In genomic region chr19:18831524-18832330, GRCh38 we compare ENCODE assay signal across 8 cellular contexts. TPM values are rescaled to one million over a fixed set of nuclear protein-coding genes. Genes with fewer than 3 reads are reported as not detected.
DNase-seq lines count a peak whose midpoint lies in the region; ATAC-seq and TF ChIP-seq lines count a peak whose summit lies in the region.

Gene UPF1, plus strand, starts transcription at chr19:18831959. Its CDS starts 251 bp downstream, at chr19:18832210.

- peak; percentile 78 for ATAC-seq in SK-N-SH treated with all-trans-retinoic acid at 6 μM for 48 hours
- ATAC-seq in thoracic aorta (ENCODE audit: insufficient number of reproducible peaks, low FRiP score, low read depth): peak; percentile 82

- H3K36me3 ChIP-seq in thoracic aorta: no peaks in the 10 kb centered on the region

- H3K4me3 Mint-ChIP-seq in HFFc6 (peak within 1 kb of the TSS; percentile 98), glutamatergic neuron (ENCODE audit: unreplicated experiment) (peak within 1 kb of the TSS; percentile 98), osteocyte (ENCODE audit: unreplicated experiment) (peak within 1 kb of the TSS; percentile 93)
- peak within 1 kb of the TSS; percentile 88 for H3K4me3 Mint-ChIP-seq in activated naive CD4-positive, alpha-beta T cell treated with anti-CD3 and anti-CD28 coated beads, Interleukin-2, amount 50 U/mL, for 24 hours

- H3K27ac Mint-ChIP-seq in HFFc6 (peak within 1 kb of the TSS; percentile 83), glutamatergic neuron (ENCODE audit: unreplicated experiment) (peak within 1 kb of the TSS; percentile 87), osteocyte (ENCODE audit: unreplicated experiment) (peak within 1 kb of the TSS; percentile 89)
- peak within 1 kb of the TSS; percentile 96 for H3K27ac Mint-ChIP-seq in activated naive CD4-positive, alpha-beta T cell treated with anti-CD3 and anti-CD28 coated beads, Interleukin-2, amount 50 U/mL, for 24 hours

- peaks cover 3% of the 10 kb centered on the region; the same call in 1 of the 2 replicates for H3K27me3 Mint-ChIP-seq in HFFc6 (ENCODE audit: insufficient read depth)
- no peaks in the 10 kb centered on the region for H3K27me3 Mint-ChIP-seq in activated naive CD4-positive, alpha-beta T cell treated with anti-CD3 and anti-CD28 coated beads, Interleukin-2, amount 50 U/mL, for 24 hours
- H3K27me3 Mint-ChIP-seq in glutamatergic neuron (ENCODE audit: unreplicated experiment): peaks cover 7% of the 10 kb centered on the region
- H3K27me3 Mint-ChIP-seq in osteocyte (ENCODE audit: unreplicated experiment): peaks cover 5% of the 10 kb centered on the region

- H3K4me1 Mint-ChIP-seq in HFFc6 (ENCODE audit: low read depth) (peaks cover 35% of the 10 kb centered on the region), glutamatergic neuron (ENCODE audit: low read depth, unreplicated experiment) (peaks cover 21% of the 10 kb centered on the region), osteocyte (ENCODE audit: unreplicated experiment) (peaks cover 34% of the 10 kb centered on the region)
- peaks cover 36% of the 10 kb centered on the region for H3K4me1 Mint-ChIP-seq in activated naive CD4-positive, alpha-beta T cell treated with anti-CD3 and anti-CD28 coated beads, Interleukin-2, amount 50 U/mL, for 24 hours

- H3K9me3 Mint-ChIP-seq in HFFc6: peaks cover 10% of the 10 kb centered on the region
- H3K9me3 Mint-ChIP-seq in activated naive CD4-positive, alpha-beta T cell treated with anti-CD3 and anti-CD28 coated beads, Interleukin-2, amount 50 U/mL, for 24 hours: no peaks in the 10 kb centered on the region
- no peaks in the 10 kb centered on the region for H3K9me3 Mint-ChIP-seq in glutamatergic neuron (ENCODE audit: unreplicated experiment)
- H3K9me3 Mint-ChIP-seq in osteocyte (ENCODE audit: unreplicated experiment): no peaks in the 10 kb centered on the region

- peaks cover 6% of the 10 kb centered on the region for H3K9me3 ChIP-seq in thoracic aorta

- H3K4me3 ChIP-seq in thoracic aorta: peak within 1 kb of the TSS; percentile 92

- TF ChIP-seq CTCF in HFFc6 (IDR thresholded peaks at IDR 0.05) (no peak), glutamatergic neuron (IDR thresholded peaks at IDR 0.05; ENCODE audit: partially characterized antibody, unreplicated experiment) (no peak), osteocyte (IDR thresholded peaks at IDR 0.05) (peak; percentile 19), thoracic aorta (IDR thresholded peaks at IDR 0.05) (no peak)

- H3K4me1 ChIP-seq in thoracic aorta (ENCODE audit: control insufficient read depth in 1 of 2, low read depth in 2 of 2): peaks cover 16 to 35% of the 10 kb centered on the region in 2 donors

- H3K36me3 Mint-ChIP-seq in HFFc6 (ENCODE audit: low read depth): peaks cover 35% of the 10 kb centered on the region
- H3K36me3 Mint-ChIP-seq in activated naive CD4-positive, alpha-beta T cell treated with anti-CD3 and anti-CD28 coated beads, Interleukin-2, amount 50 U/mL, for 24 hours: peaks cover 13% of the 10 kb centered on the region
- peaks cover 5% of the 10 kb centered on the region for H3K36me3 Mint-ChIP-seq in glutamatergic neuron (ENCODE audit: unreplicated experiment)
- H3K36me3 Mint-ChIP-seq in osteocyte (ENCODE audit: unreplicated experiment): peaks cover 4% of the 10 kb centered on the region

- no peaks in the 10 kb centered on the region for H3K27me3 ChIP-seq in thoracic aorta (replicated peaks; ENCODE audit: insufficient read depth)

- peak; percentile 72 for DNase-seq in GM04504 (ENCODE audit: low read depth)
- peak; percentile 81 for DNase-seq in HFFc6
- DNase-seq in NCI-H1048 (lab: John Stamatoyannopoulos, UW): peak; percentile 89
- DNase-seq in glutamatergic neuron: peak; percentile 98
- peak; percentile 98 for DNase-seq in osteocyte (ENCODE audit: extremely low spot score, unreplicated experiment)
- peak; percentile 47 for DNase-seq in thoracic aorta (ENCODE audit: low spot score)

- peak within 1 kb of the TSS; percentile 65 to 74 for H3K27ac ChIP-seq in thoracic aorta

TF ChIP-seq in SK-N-SH treated with all-trans-retinoic acid at 6 μM for 48 hours, 23 proteins besides CTCF, POLR2A, EP300 and RAD21 (continues in another document):
- TF ChIP-seq TCF4 (CRISPR knock-in tag; IDR thresholded peaks at IDR 0.05; ENCODE audit: borderline replicate concordance) (no peak), TSHZ2 (CRISPR knock-in tag; IDR thresholded peaks at IDR 0.05) (peak; percentile 70), PPARA (CRISPR knock-in tag; IDR thresholded peaks at IDR 0.05; ENCODE audit: borderline replicate concordance) (no peak), GLIS3 (CRISPR knock-in tag; IDR thresholded peaks at IDR 0.05) (no peak), RARB (CRISPR knock-in tag; IDR thresholded peaks at IDR 0.05) (no peak), PATZ1 (CRISPR knock-in tag; IDR thresholded peaks at IDR 0.05; ENCODE audit: borderline replicate concordance) (no peak), POU6F1 (CRISPR knock-in tag; IDR thresholded peaks at IDR 0.05; ENCODE audit: borderline replicate concordance, low read depth) (no peak), ZFP30 (CRISPR knock-in tag; IDR thresholded peaks at IDR 0.05) (no peak), CSRNP3 (CRISPR knock-in tag; IDR thresholded peaks at IDR 0.05) (no peak), SNAI2 (CRISPR knock-in tag; IDR thresholded peaks at IDR 0.05) (0 out of 2 replicates have a peak, but pooled peaks have one; percentile 54), CSDC2 (CRISPR knock-in tag; IDR thresholded peaks at IDR 0.05) (0 out of 2 replicates have a peak, but pooled peaks have one; percentile 78), ARNTL (CRISPR knock-in tag; IDR thresholded peaks at IDR 0.05; ENCODE audit: borderline replicate concordance, low read depth) (no peak)

RNA-seq across cellular contexts. Expression of gene UPF1, which starts in this region (rescaled TPM):
- total RNA-seq in HFFc6 (2021; fragmentation: NEBNext Ultra II Directional; extraction: Animal tissue kit (Norgen Biotek cat#: 25700)): 10 to 100 TPM; 46.3 to 54.7 (median 51.4) TPM
- total RNA-seq in glutamatergic neuron (ENCODE audit: unreplicated experiment) (46.3 TPM), osteocyte (58.0 and 64.2 TPM in 2 replicates), thoracic aorta (10 to 100 TPM; 56.5 to 95.2 TPM)

Comparison
In these comparisons a context has a peak if more than half of its experiments do, and no peak if none do; other contexts are left out.
1. Peak in every context shown above with its lines: DNase-seq, ATAC-seq, H3K4me3 ChIP-seq and H3K27ac ChIP-seq.
2. DNase-seq: peak in every context shown above with its lines; median percentile 98 in glutamatergic neuron; 98 in osteocyte; 89 in NCI-H1048; 81 in HFFc6; 72 in GM04504; 47 in thoracic aorta.